In the genomic region with DNA sequence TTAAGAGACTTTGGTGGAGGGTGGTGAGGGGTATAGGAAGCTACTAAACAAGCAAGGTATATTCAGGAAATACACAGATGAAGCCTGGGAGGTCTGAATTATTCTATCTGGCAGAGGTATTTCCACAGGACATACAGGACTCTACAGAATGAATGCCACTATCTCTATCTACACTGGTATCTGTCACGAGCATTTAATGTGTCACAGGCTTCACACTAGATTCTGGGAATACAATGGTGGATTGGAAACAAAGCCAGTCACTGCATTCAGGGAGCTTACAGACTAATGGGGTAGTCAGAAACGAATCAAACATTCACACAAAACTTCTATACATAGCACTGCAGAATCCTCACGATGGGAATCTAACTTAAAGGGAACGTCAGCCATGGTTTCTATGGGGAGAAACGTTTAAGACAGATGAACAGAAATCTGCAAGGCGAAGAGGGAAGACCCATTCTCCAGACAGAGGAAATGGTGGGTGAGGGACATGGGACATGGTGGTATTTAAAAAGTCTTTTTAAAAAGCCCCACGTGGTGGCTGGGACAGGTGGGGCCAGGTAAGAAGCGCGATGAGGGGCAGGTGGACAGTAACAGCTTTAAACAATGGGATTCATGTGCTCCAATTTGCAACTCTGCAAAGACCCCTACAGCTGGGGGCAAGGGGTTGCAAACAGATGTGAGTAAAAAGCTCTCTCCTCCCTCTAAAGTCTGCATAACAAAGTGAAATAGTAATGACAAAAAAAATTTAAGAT, we compare ENCODE assay signal across 12 cellular contexts. TPM values are rescaled to one million over a fixed set of nuclear protein-coding genes. Genes with fewer than 3 reads are reported as not detected.
DNase-seq lines count a peak whose midpoint lies in the region; ATAC-seq, FAIRE-seq and TF ChIP-seq lines count a peak whose summit lies in the region.
"Had no signal": no experiment of that assay in that cellular context is flagged by ENCODE, and none has a peak within 500 bp of the region (broad histone marks: within the 10 kb centered on the region; RNA-seq: fewer than 3 reads in every experiment).

No MANE protein-coding gene starts in this region.

- no peaks in the 10 kb centered on the region for H3K36me3 ChIP-seq in Caco-2 (ENCODE audit: control insufficient read depth, insufficient read depth, low read length)
- peaks cover 9% of the 10 kb centered on the region for H3K36me3 ChIP-seq in OCI-LY3 (replicated peaks; ENCODE audit: low read depth, low read length)
- no peaks in the 10 kb centered on the region for H3K36me3 ChIP-seq in gastroesophageal sphincter
- H3K36me3 ChIP-seq in small intestine (ENCODE audit: control insufficient read depth in 2 of 2, insufficient read depth in 2 of 2, low read length in 2 of 2) = no peaks in the 10 kb centered on the region

- no peaks in the 10 kb centered on the region for H3K9me3 Mint-ChIP-seq in Caco-2 (ENCODE audit: unreplicated experiment)
- H3K9me3 Mint-ChIP-seq: immature natural killer cell had no signal

- no peak overlapping the region for H3K27ac ChIP-seq in OCI-LY3 (ENCODE audit: low read length)
- H3K27ac ChIP-seq in gastroesophageal sphincter = peak overlapping the region; percentile 53 to 99 (median 92)
- H3K27ac ChIP-seq in small intestine (ENCODE audit: low read depth in 1 of 2, low read length in 1 of 2) = peak overlapping the region; percentile 21 to 63

- peak overlapping the region; percentile 27 for H3K4me3 Mint-ChIP-seq in Caco-2 (ENCODE audit: unreplicated experiment)
- H3K4me3 Mint-ChIP-seq: immature natural killer cell; stimulated activated naive B cell treated with anti-CD40 and anti-IgM and Interleukin-4, amounts not matched to agents 10 μg/mL and 1 μg/mL and 100 μg/mL, for 72 hours had no signal

- WGBS in gastroesophageal sphincter (ENCODE audit: low coverage in 1 of 2), 2 donors = 46 to 57% methylated on average over 8 of the region's 9 CpGs
- 33 to 65% (median 44%) methylated on average over 9 of the region's 9 CpGs for WGBS in small intestine, 3 donors

- peaks cover 7% of the 10 kb centered on the region for H3K36me3 Mint-ChIP-seq in Caco-2 (ENCODE audit: insufficient read depth, unreplicated experiment)

- H3K27me3 Mint-ChIP-seq in Caco-2 (ENCODE audit: insufficient read depth, unreplicated experiment) = no peaks in the 10 kb centered on the region

- H3K9me3 ChIP-seq in Caco-2 = no peaks in the 10 kb centered on the region
- peaks cover 6% of the 10 kb centered on the region for H3K9me3 ChIP-seq in OCI-LY3 (ENCODE audit: insufficient read depth, low read length)
- H3K9me3 ChIP-seq in gastroesophageal sphincter = no peaks in the 10 kb centered on the region
- no peaks in the 10 kb centered on the region for H3K9me3 ChIP-seq in small intestine (ENCODE audit: control insufficient read depth, low read depth)

- no peak for TF ChIP-seq POLR2A in gastroesophageal sphincter (IDR thresholded peaks at IDR 0.05)

- POLR2A ChIA-PET in Caco-2 (lab: Charles Lee) = no interaction called here

- TF ChIP-seq CTCF in Caco-2 (IDR thresholded peaks at IDR 0.05; ENCODE audit: insufficient read depth in 1 of 2, low read depth in 1 of 2, low read length in 1 of 2, severe bottlenecking in 1 of 2, unreplicated experiment in 1 of 2) (no peak), OCI-LY3 (IDR thresholded peaks at IDR 0.05; ENCODE audit: low read depth, low read length) (no peak), gastroesophageal sphincter (IDR thresholded peaks at IDR 0.05) (no peak), GM10266 (IDR thresholded peaks at IDR 0.05; ENCODE audit: control insufficient read depth, insufficient read depth, low read depth, missing control alignments) (no peak)

- H3K4me2 ChIP-seq in OCI-LY3 (ENCODE audit: low read length) = peak overlapping the region; percentile 73

- H3K27me3 ChIP-seq in Caco-2 (replicated peaks; ENCODE audit: control insufficient read depth, insufficient read depth, low read length) (no peaks in the 10 kb centered on the region), OCI-LY3 (ENCODE audit: low read depth, low read length) (no peaks in the 10 kb centered on the region), gastroesophageal sphincter (no peaks in the 10 kb centered on the region), small intestine (ENCODE audit: control insufficient read depth in 2 of 2, insufficient read depth in 2 of 2, low read length in 2 of 2) (no peaks in the 10 kb centered on the region)

- no peak overlapping the region for H2AFZ ChIP-seq in OCI-LY3 (ENCODE audit: low read depth, low read length)

- H3K79me2 ChIP-seq in OCI-LY3 (ENCODE audit: low read length) = peaks cover 100% of the 10 kb centered on the region

- FAIRE-seq in small intestine (lab: Jason Lieb, UNC) = no peak
- FAIRE-seq: RCC 7860 had no signal

- intact Hi-C loops in Caco-2 (cut with micrococcal nuclease; ENCODE audit: unreplicated experiment) = no loop called here

- H4K20me1 ChIP-seq in OCI-LY3 (ENCODE audit: insufficient read depth, low read length) = peaks cover 30% of the 10 kb centered on the region; the same call in 1 of the 2 replicates

- H3K4me1 ChIP-seq in Caco-2 (peaks cover 82% of the 10 kb centered on the region), OCI-LY3 (ENCODE audit: low read length) (peaks cover 60% of the 10 kb centered on the region), gastroesophageal sphincter (peaks cover 32 to 100% (median 61%) of the 10 kb centered on the region in 3 donors), small intestine (ENCODE audit: control insufficient read depth in 2 of 2, insufficient read depth in 1 of 2, low read depth in 1 of 2, low read length in 1 of 2) (peaks cover 12 to 36% of the 10 kb centered on the region in 2 donors)

- CTCF ChIA-PET in Caco-2 (lab: Charles Lee) = no interaction called here

- H3K9ac ChIP-seq in OCI-LY3 (ENCODE audit: low read length) = no peak overlapping the region

- peak overlapping the region; percentile 63 for H3K27ac Mint-ChIP-seq in Caco-2 (ENCODE audit: unreplicated experiment)
- H3K27ac Mint-ChIP-seq: stimulated activated naive B cell treated with anti-CD40 and anti-IgM and Interleukin-4, amounts not matched to agents 10 μg/mL and 1 μg/mL and 100 μg/mL, for 72 hours had no signal

- ATAC-seq in gastroesophageal sphincter (no peak), GM21786 (IDR thresholded peaks at IDR 0.05; ENCODE audit: unreplicated experiment) (no peak)

- no peak for TF ChIP-seq EP300 in gastroesophageal sphincter (IDR thresholded peaks at IDR 0.05)

- no TSS peak for BruUV-seq in Caco-2 (replicated peaks; lab: Mats Ljungman, UMichigan)

- no peak overlapping the region for H3K4me3 ChIP-seq in Caco-2 (ENCODE audit: low read depth, low read length)
- H3K4me3 ChIP-seq in OCI-LY3 (ENCODE audit: low read length) = no peak overlapping the region
- no peak overlapping the region for H3K4me3 ChIP-seq in gastroesophageal sphincter
- no peak overlapping the region for H3K4me3 ChIP-seq in small intestine (ENCODE audit: low read depth in 1 of 2, low read length in 2 of 2)

- DNase-seq in Caco-2 (no peak), small intestine (peak; percentile 25), GM10266 (ENCODE audit: extremely low spot score) (no peak), MV-4-11 (lab: John Stamatoyannopoulos, UW) (no peak), OCI-M2 (lab: John Stamatoyannopoulos, UW; ENCODE audit: unreplicated experiment) (no peak)
- DNase-seq: immature natural killer cell; Kasumi-1; stimulated activated naive B cell treated with anti-CD40 and anti-IgM and Interleukin-4, amounts not matched to agents 10 μg/mL and 1 μg/mL and 100 μg/mL, for 72 hours had no signal

- peaks cover 66% of the 10 kb centered on the region for H3K4me1 Mint-ChIP-seq in Caco-2 (ENCODE audit: low read depth, unreplicated experiment)

RNA-seq across cellular contexts. Expression of a gene that starts 16.5 kb away (rescaled TPM):
- 43.4 and 47.0 TPM in 2 replicates for total RNA-seq in Caco-2 (2022)
- total RNA-seq in gastroesophageal sphincter = 100 to 1,000 TPM; 104 to 217 (median 157) TPM
- 10 to 100 TPM in 1 of 3 donors, 1 to 10 TPM in 2; 3.5 to 39.3 (median 4.5) TPM for polyA plus RNA-seq in small intestine
